In the genomic region with DNA sequence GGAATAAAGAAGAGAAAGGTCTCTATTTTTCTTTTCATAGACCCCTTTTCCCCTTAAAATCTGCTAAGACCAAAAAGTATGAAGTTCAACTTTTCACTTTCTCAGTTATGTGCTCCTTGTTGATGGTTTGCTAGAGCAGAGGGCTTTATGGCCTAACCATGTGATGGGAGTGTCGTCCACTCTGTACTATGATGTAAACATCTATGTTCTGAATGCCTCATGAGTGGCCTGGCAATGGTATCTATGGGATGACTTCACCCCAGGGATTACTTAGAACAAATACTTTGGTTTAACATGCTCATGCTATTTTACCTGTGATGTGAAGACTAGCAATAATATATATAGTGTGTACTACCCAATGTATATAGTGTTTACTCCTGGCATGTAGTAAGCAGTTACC, we compare ENCODE assay signal across 24 cellular contexts.
"Had no signal": no experiment of that assay in that cellular context is flagged by ENCODE, and none has a peak within 500 bp of the region (broad histone marks: within the 10 kb centered on the region; RNA-seq: fewer than 3 reads in every experiment).

No MANE protein-coding gene starts in this region.

- ATAC-seq: right cardiac atrium, sciatic nerve had no signal

- H3K36me3 Mint-ChIP-seq: immature natural killer cell; naive B cell; natural killer cell; stimulated activated naive B cell treated with anti-CD40 and anti-IgM and Interleukin-4, amounts not matched to agents 10 μg/mL and 1 μg/mL and 100 μg/mL, for 72 hours had no signal

- H3K9me3 Mint-ChIP-seq: immature natural killer cell; naive B cell; natural killer cell; stimulated activated naive B cell treated with anti-CD40 and anti-IgM and Interleukin-4, amounts not matched to agents 10 μg/mL and 1 μg/mL and 100 μg/mL, for 72 hours had no signal

- H3K4me1 ChIP-seq: left ventricle myocardium inferior, prostate gland, stomach, testis, thyroid gland, transverse colon, upper lobe of left lung, vagina had no signal

- H3K27ac ChIP-seq: left ventricle myocardium inferior, ovary, prostate gland, skin epidermis, stomach, testis, thyroid gland, transverse colon, upper lobe of left lung, vagina had no signal

- H3K27ac Mint-ChIP-seq: immature natural killer cell; natural killer cell; nephron progenitor cell; stimulated activated naive B cell treated with anti-CD40 and anti-IgM and Interleukin-4, amounts not matched to agents 10 μg/mL and 1 μg/mL and 100 μg/mL, for 72 hours had no signal

- H3K4me1 Mint-ChIP-seq: immature natural killer cell; natural killer cell; nephron progenitor cell; stimulated activated naive B cell treated with anti-CD40 and anti-IgM and Interleukin-4, amounts not matched to agents 10 μg/mL and 1 μg/mL and 100 μg/mL, for 72 hours had no signal

- DNase-seq: hypothalamus; kidney; left ventricle myocardium inferior; natural killer cell; nephron progenitor cell; ovary; posterior cingulate gyrus; right cardiac atrium; stimulated activated CD4-positive, alpha-beta T cell treated with anti-CD3 and anti-CD28 coated beads, Interleukin-12 subunit alpha, Interleukin-12 subunit beta, amount 100 ng/mL, for 4 hours; stimulated activated CD4-positive, alpha-beta T cell treated with anti-CD3 and anti-CD28 coated beads, Interleukin-2, amount 100 ng/mL, for 24 hours; stimulated activated CD4-positive, alpha-beta T cell treated with anti-CD3 and anti-CD28 coated beads, Interleukin-4, amount 100 ng/mL, for 1 hour; stomach; transverse colon; upper lobe of left lung had no signal

- H3K27me3 ChIP-seq: ovary, testis, thyroid gland, transverse colon, upper lobe of left lung, vagina had no signal

- H3K9me3 ChIP-seq: left ventricle myocardium inferior, ovary, prostate gland, stomach, testis, thyroid gland, transverse colon, upper lobe of left lung, vagina had no signal

- H3K4me3 Mint-ChIP-seq: immature natural killer cell; naive B cell; natural killer cell; nephron progenitor cell; stimulated activated naive B cell treated with anti-CD40 and anti-IgM and Interleukin-4, amounts not matched to agents 10 μg/mL and 1 μg/mL and 100 μg/mL, for 72 hours had no signal

- H3K4me3 ChIP-seq: left ventricle myocardium inferior, lung, ovary, prostate gland, skin epidermis, stomach, testis, thyroid gland, transverse colon, upper lobe of left lung, vagina had no signal

- H3K36me3 ChIP-seq: left ventricle myocardium inferior, ovary, prostate gland, stomach, thyroid gland, transverse colon, upper lobe of left lung, vagina had no signal
